In the genomic region with DNA sequence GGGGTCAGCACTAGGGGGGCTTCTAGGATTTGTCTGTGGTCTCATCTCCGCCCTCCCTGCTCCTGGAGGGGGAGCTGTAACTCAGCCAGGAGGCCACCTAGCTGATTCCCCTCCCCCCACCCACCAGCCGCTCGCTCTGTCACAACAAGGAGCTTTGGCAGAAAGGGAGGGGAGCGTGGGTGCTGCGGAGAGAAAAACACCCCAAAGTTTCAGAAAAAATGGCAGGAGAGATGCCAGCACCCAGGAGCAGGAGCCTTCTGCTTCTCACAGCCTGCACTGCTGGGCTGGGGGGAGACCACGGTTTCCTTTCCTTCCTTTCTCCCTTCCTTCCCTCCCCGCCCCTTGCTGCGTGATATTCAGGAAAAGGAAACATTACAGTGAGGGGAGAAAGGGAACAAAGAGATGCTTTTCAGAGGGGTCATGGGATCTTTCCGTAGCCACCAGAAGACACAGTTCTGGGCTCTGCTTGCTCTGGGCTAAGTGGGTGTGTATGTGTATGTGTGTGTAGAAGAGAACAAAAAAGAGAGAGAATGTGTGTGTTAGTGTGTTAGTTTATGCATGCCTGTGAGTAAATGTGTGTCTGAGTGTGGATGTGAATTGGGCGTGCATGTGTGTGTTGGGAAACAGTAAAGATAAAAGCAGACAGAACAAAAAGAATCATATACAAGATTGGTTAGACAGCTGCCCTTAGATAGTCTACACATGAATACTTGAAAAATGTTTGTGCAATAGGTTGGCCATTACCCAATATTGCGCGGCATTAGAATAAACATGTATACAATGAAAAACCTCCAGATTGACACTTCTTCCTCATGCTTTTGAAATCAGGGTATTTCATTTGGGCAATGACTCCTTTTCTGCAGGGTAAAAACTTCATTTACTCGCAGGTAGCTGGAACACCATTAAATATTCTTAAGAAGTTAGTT, we compare ENCODE assay signal across 1 cellular context.
TF ChIP-seq lines count a peak whose summit lies in the region.

No MANE protein-coding gene starts in this region.

TF ChIP-seq in GM12878, 131 proteins besides CTCF, POLR2A, EP300 and RAD21 (continued from another document):
- TF ChIP-seq NR2C2 (IDR thresholded peaks at IDR 0.05; ENCODE audit: borderline replicate concordance, control insufficient read depth, insufficient read length, low read depth), result no peak
- TF ChIP-seq BRCA1 (IDR thresholded peaks at IDR 0.05; ENCODE audit: low read depth, low read length), result no peak
- TF ChIP-seq TBL1XR1 (IDR thresholded peaks at IDR 0.05; ENCODE audit: low read depth, low read length), result no peak
- TF ChIP-seq SUZ12 (IDR thresholded peaks at IDR 0.05; ENCODE audit: unreplicated experiment), result no peak
- TF ChIP-seq CBFB (IDR thresholded peaks at IDR 0.05; ENCODE audit: low read depth), result no peak
- TF ChIP-seq MAX (IDR thresholded peaks at IDR 0.05; ENCODE audit: low read depth, low read length), result no peak
- no peak for TF ChIP-seq RELB (IDR thresholded peaks at IDR 0.05; ENCODE audit: low read depth)
- TF ChIP-seq KDM1A (IDR thresholded peaks at IDR 0.05; ENCODE audit: borderline replicate concordance), result no peak
- TF ChIP-seq ZNF622 (IDR thresholded peaks at IDR 0.05), result no peak
- no peak for TF ChIP-seq HDAC6 (IDR thresholded peaks at IDR 0.05; ENCODE audit: unreplicated experiment)
TF ChIP-seq in GM12878: peak in this region for 0.
